Comparison of ENCODE assay signal across 8 cellular contexts in genomic region chr16:11667221-11667823, GRCh38. TPM values are rescaled to one million over a fixed set of nuclear protein-coding genes. Genes with fewer than 3 reads are reported as not detected.
DNase-seq lines count a peak whose midpoint lies in the region; ATAC-seq and TF ChIP-seq lines count a peak whose summit lies in the region.

No MANE protein-coding gene starts in this region.

- WGBS in trophoblast cell (ENCODE audit: extremely low coverage, insufficient coverage, insufficient read length), result no CpG with 5 or more reads among the region's 11 CpGs

- H2BK12ac ChIP-seq in trophoblast cell (ENCODE audit: low read length), result no peak overlapping the region

- H3K27me3 Mint-ChIP-seq in chondrocyte (ENCODE audit: low read depth), result no peaks in the 10 kb centered on the region

- H3K9ac ChIP-seq in DND-41 (ENCODE audit: low read depth, low read length) (peak overlapping the region; percentile 58; the same call in 1 of the 2 replicates), trophoblast cell (ENCODE audit: low read length) (no peak overlapping the region)

- no peak overlapping the region for H4K12ac ChIP-seq in trophoblast cell (ENCODE audit: low read depth, low read length)

- H3K4ac ChIP-seq in trophoblast cell (ENCODE audit: low read depth, low read length), result no peak overlapping the region

- H3K27ac ChIP-seq in DND-41 (ENCODE audit: low read length) (peak overlapping the region; percentile 86), trophoblast cell (ENCODE audit: low read depth, low read length) (no peak overlapping the region)

- peaks cover 36% of the 10 kb centered on the region for H4K20me1 ChIP-seq in DND-41 (ENCODE audit: insufficient read depth, low read length)

- no peak for ATAC-seq in DND-41 (ENCODE audit: insufficient read depth, low read depth)
- ATAC-seq in HG03432 (IDR thresholded peaks at IDR 0.05; ENCODE audit: unreplicated experiment), result no peak
- ATAC-seq in GM19324 (IDR thresholded peaks at IDR 0.05; ENCODE audit: low FRiP score, unreplicated experiment), result no peak
- ATAC-seq in HG02870 (IDR thresholded peaks at IDR 0.05; ENCODE audit: unreplicated experiment), result no peak
- ATAC-seq in HG03175 (IDR thresholded peaks at IDR 0.05; ENCODE audit: unreplicated experiment), result no peak

- peaks cover 6% of the 10 kb centered on the region for H3K79me1 ChIP-seq in trophoblast cell (ENCODE audit: low read length)

- H3K9me3 ChIP-seq in DND-41 (ENCODE audit: insufficient read depth, low read length, severe bottlenecking) (no peaks in the 10 kb centered on the region), trophoblast cell (ENCODE audit: insufficient read depth, low read depth, low read length) (peaks cover 4% of the 10 kb centered on the region)

- peaks cover 37% of the 10 kb centered on the region for H3K79me2 ChIP-seq in DND-41 (ENCODE audit: insufficient read depth, low read length)
- peaks cover 13% of the 10 kb centered on the region for H3K79me2 ChIP-seq in trophoblast cell (ENCODE audit: control insufficient read depth, insufficient read depth, low read length, poor library complexity)

- H3K36me3 ChIP-seq in DND-41 (ENCODE audit: insufficient read depth, low read length) (no peaks in the 10 kb centered on the region), trophoblast cell (ENCODE audit: control insufficient read depth in 1 of 2, insufficient read depth in 2 of 2, low read length in 2 of 2) (peaks cover 2% of the 10 kb centered on the region in 2 experiments)

- no peak overlapping the region for H2AK5ac ChIP-seq in trophoblast cell (ENCODE audit: low read length)

- TF ChIP-seq CTCF in DND-41 (IDR thresholded peaks at IDR 0.05; ENCODE audit: borderline replicate concordance, extremely low read depth, low read length, poor library complexity, severe bottlenecking) (no peak), LNCaP clone FGC (IDR thresholded peaks at IDR 0.05; ENCODE audit: control insufficient read depth, extremely low read depth, insufficient read depth) (no peak), chondrocyte (IDR thresholded peaks at IDR 0.05) (no peak)

- no peak for DNase-seq in DND-41
- DNase-seq in LNCaP clone FGC (ENCODE audit: low read depth), result no peak
- DNase-seq in chondrocyte (ENCODE audit: low spot score), result no peak
- DNase-seq in trophoblast cell, result no peak

- no peak overlapping the region for H3K18ac ChIP-seq in trophoblast cell (ENCODE audit: low read length)

- H3K4me2 ChIP-seq in DND-41 (ENCODE audit: insufficient read depth, low read length) (peak overlapping the region; percentile 86), trophoblast cell (ENCODE audit: low read length) (peak overlapping the region; percentile 84)

- no peak overlapping the region for H3K27ac Mint-ChIP-seq in chondrocyte (ENCODE audit: unreplicated experiment)

- peak overlapping the region; percentile 47 for H3K4me3 Mint-ChIP-seq in chondrocyte (ENCODE audit: unreplicated experiment)

- no peak overlapping the region for H4K8ac ChIP-seq in trophoblast cell (ENCODE audit: low read depth, low read length)

- H3K4me1 Mint-ChIP-seq in chondrocyte (ENCODE audit: low read depth), result peaks cover 19% of the 10 kb centered on the region

- H3K14ac ChIP-seq in trophoblast cell (ENCODE audit: low read length), result no peak overlapping the region

- H2BK120ac ChIP-seq in trophoblast cell (ENCODE audit: insufficient read depth, low read length, poor library complexity), result no peak overlapping the region

- H2AFZ ChIP-seq in DND-41 (ENCODE audit: low read depth, low read length) (peak overlapping the region; percentile 89), trophoblast cell (ENCODE audit: insufficient read depth, low read length, poor library complexity) (peak overlapping the region; percentile 84)

- H2BK5ac ChIP-seq in trophoblast cell (ENCODE audit: low read depth, low read length, poor library complexity), result no peak overlapping the region

- H3K36me3 Mint-ChIP-seq in chondrocyte (ENCODE audit: low read depth), result no peaks in the 10 kb centered on the region

- H4K91ac ChIP-seq in trophoblast cell (ENCODE audit: low read depth, low read length), result no peak overlapping the region

- H3K4me3 ChIP-seq in DND-41 (ENCODE audit: low read depth in 1 of 2, low read length in 2 of 2) (peak overlapping the region in 1 of 2 experiments; percentile 61; a peak in 2 of 4 replicates), LNCaP clone FGC (ENCODE audit: low read depth, low read length) (peak overlapping the region; percentile 48), trophoblast cell (ENCODE audit: low read depth, low read length) (no peak overlapping the region)

- H3K23ac ChIP-seq in trophoblast cell (ENCODE audit: low read length), result no peak overlapping the region

- H3K9me3 Mint-ChIP-seq in chondrocyte (ENCODE audit: low read depth), result no peaks in the 10 kb centered on the region

- H3K27me3 ChIP-seq in DND-41 (ENCODE audit: insufficient read depth, low read length, poor library complexity), result no peaks in the 10 kb centered on the region
- H3K27me3 ChIP-seq in trophoblast cell (ENCODE audit: insufficient read depth, low read length), result no peaks in the 10 kb centered on the region

- H3K4me1 ChIP-seq in DND-41 (ENCODE audit: insufficient read depth, low read length) (peaks cover 79% of the 10 kb centered on the region), trophoblast cell (ENCODE audit: control insufficient read depth in 1 of 2, insufficient read depth in 2 of 2, low read length in 2 of 2) (peaks cover 5 to 15% of the 10 kb centered on the region in 2 experiments)

RNA-seq across cellular contexts. Expression of gene SNN, which starts 0.9 kb away (rescaled TPM):
- total RNA-seq in chondrocyte, result 12.5 to 15.3 TPM (median 14.0 TPM) in 3 replicates
- 29.9 and 30.4 TPM in 2 replicates for polyA plus RNA-seq in trophoblast cell (2013)
